12 cellular contexts compared by ENCODE assay signal in genomic region chr22:23243859-23244689, GRCh38.
DNase-seq lines count a peak whose midpoint lies in the region; ATAC-seq and TF ChIP-seq lines count a peak whose summit lies in the region.
"Had no signal": no experiment of that assay in that cellular context is flagged by ENCODE, and none has a peak within 500 bp of the region (broad histone marks: within the 10 kb centered on the region; RNA-seq: fewer than 3 reads in every experiment).

No MANE protein-coding gene starts in this region.

- H3K27me3 Mint-ChIP-seq in CD14-positive monocyte (ENCODE audit: low read depth in 3 of 3) (peaks cover 0 to 1% (median 0%) of the 10 kb centered on the region in 3 donors), GM23338 (ENCODE audit: insufficient read depth, low read depth, poor library complexity) (peaks cover 26% of the 10 kb centered on the region), naive B cell (no peaks in the 10 kb centered on the region)
- no peaks in the 10 kb centered on the region for H3K27me3 Mint-ChIP-seq in activated naive CD8-positive, alpha-beta T cell treated with anti-CD3 and anti-CD28 coated beads for 36 hours

- POLR2A ChIA-PET in PC-9 (lab: Charles Lee; ENCODE audit: unreplicated experiment) = interaction anchor here (0.5 to 0.7 kb wide), 2 partner anchors 35 to 39 kb away, joined by 3 to 6 read pairs; no protein-coding TSS in a partner anchor

- H2AFZ ChIP-seq in GM23338 = no peak overlapping the region
- H2AFZ ChIP-seq in PC-9 = no peak overlapping the region

- H3K4me3 ChIP-seq in GM23338 = peak overlapping the region; percentile 21; the same call in 1 of the 2 replicates
- H3K4me3 ChIP-seq in PC-9 = no peak overlapping the region
- H3K4me3 ChIP-seq: right lobe of liver had no signal

- no peak for DNase-seq in CD14-positive monocyte (ENCODE audit: low spot score)
- DNase-seq in GM23338 (ENCODE audit: low spot score) = no peak
- DNase-seq in activated naive CD8-positive, alpha-beta T cell treated with anti-CD3 and anti-CD28 coated beads for 36 hours = no peak
- no peak for DNase-seq in naive B cell
- no peak for DNase-seq in stimulated activated CD4-positive, alpha-beta T cell treated with anti-CD3 and anti-CD28 coated beads, Interleukin-15, amount 100 ng/mL, for 24 hours
- DNase-seq in head of caudate nucleus = no peak
- DNase-seq in NAMALWA (ENCODE audit: low spot score) = no peak
- DNase-seq in PC-9 = no peak
- DNase-seq: GDM1, left colon, NCI-H510A treated with DMSO at 0.1 percent for 48 hours, right lobe of liver had no signal

- H3K27ac ChIP-seq in GM23338 (ENCODE audit: low read depth) (peak overlapping the region; percentile 92), PC-9 (no peak overlapping the region)
- H3K27ac ChIP-seq: right lobe of liver had no signal

- H3K4me1 ChIP-seq in GM23338 (ENCODE audit: insufficient read depth) (peaks cover 84% of the 10 kb centered on the region), PC-9 (replicated peaks; ENCODE audit: insufficient read depth) (peaks cover 21% of the 10 kb centered on the region)

- H3K4me2 ChIP-seq in GM23338 = peak overlapping the region; percentile 76
- H3K4me2 ChIP-seq in PC-9 = no peak overlapping the region

- no peak overlapping the region for H3K4me3 Mint-ChIP-seq in CD14-positive monocyte
- H3K4me3 Mint-ChIP-seq in GM23338 = peak overlapping the region; percentile 41
- peak overlapping the region; percentile 67 for H3K4me3 Mint-ChIP-seq in activated naive CD8-positive, alpha-beta T cell treated with anti-CD3 and anti-CD28 coated beads for 36 hours
- H3K4me3 Mint-ChIP-seq in naive B cell = peak overlapping the region in 5 of 8 donors; percentile 59 to 82 (median 74)

- no TSS peak for BruUV-seq in PC-9 (replicated peaks; lab: Mats Ljungman, UMichigan)

- intact Hi-C loops in CD14-positive monocyte (cut with micrococcal nuclease) (loop anchor here in 1 of 2 donors (5.0 kb wide), 1 partner anchor 67 kb away; no protein-coding TSS in a partner anchor), head of caudate nucleus (cut with DNase I) (no loop called here), PC-9 (cut with micrococcal nuclease; ENCODE audit: unreplicated experiment) (no loop called here)

- CTCF ChIA-PET in PC-9 (lab: Charles Lee) = no interaction called here

- H4K20me1 ChIP-seq in GM23338 (replicated peaks; ENCODE audit: insufficient read depth) (peaks cover 7% of the 10 kb centered on the region; the same call in 1 of the 2 replicates), PC-9 (ENCODE audit: insufficient read depth) (peaks cover 13% of the 10 kb centered on the region)

- H3K27ac Mint-ChIP-seq in CD14-positive monocyte (peak overlapping the region in 5 of 7 donors; percentile 11 to 75 (median 46)), GM23338 (peak overlapping the region; percentile 98), naive B cell (peak overlapping the region in 5 of 6 donors; percentile 21 to 90 (median 87))
- H3K27ac Mint-ChIP-seq in activated naive CD8-positive, alpha-beta T cell treated with anti-CD3 and anti-CD28 coated beads for 36 hours = peak overlapping the region; percentile 84

- peaks cover 3 to 33% of the 10 kb centered on the region in 2 donors for H3K36me3 Mint-ChIP-seq in CD14-positive monocyte
- peaks cover 15% of the 10 kb centered on the region for H3K36me3 Mint-ChIP-seq in GM23338 (ENCODE audit: low read depth)
- peaks cover 13% of the 10 kb centered on the region for H3K36me3 Mint-ChIP-seq in activated naive CD8-positive, alpha-beta T cell treated with anti-CD3 and anti-CD28 coated beads for 36 hours
- H3K36me3 Mint-ChIP-seq in naive B cell = peaks cover 0 to 3% of the 10 kb centered on the region in 2 donors

- no peaks in the 10 kb centered on the region for H3K9me3 ChIP-seq in PC-9 (ENCODE audit: insufficient read depth, low read depth)
- H3K9me3 ChIP-seq: right lobe of liver had no signal

- H3K79me2 ChIP-seq in GM23338 (replicated peaks; ENCODE audit: insufficient read depth) (peaks cover 77% of the 10 kb centered on the region), PC-9 (ENCODE audit: low read depth) (peaks cover 81% of the 10 kb centered on the region)

- no peak for TF ChIP-seq CTCF in CD14-positive monocyte (IDR thresholded peaks at IDR 0.05)
- TF ChIP-seq CTCF in GM23338 (conservative IDR thresholded peaks at IDR 0.05; ENCODE audit: low read depth in 2 of 2) = no peak
- no peak for TF ChIP-seq CTCF in PC-9 (conservative IDR thresholded peaks at IDR 0.05)

- H3K27me3 ChIP-seq in GM23338 (ENCODE audit: insufficient read depth) = no peaks in the 10 kb centered on the region
- no peaks in the 10 kb centered on the region for H3K27me3 ChIP-seq in PC-9 (ENCODE audit: insufficient read depth, low read depth)
- H3K27me3 ChIP-seq: right lobe of liver had no signal

- H3K9me3 Mint-ChIP-seq in CD14-positive monocyte (peaks cover 0 to 7% (median 3%) of the 10 kb centered on the region in 7 donors), GM23338 (peaks cover 3% of the 10 kb centered on the region; the same call in 1 of the 3 replicates), naive B cell (peaks cover 0 to 2% (median 0%) of the 10 kb centered on the region in 7 donors)
- H3K9me3 Mint-ChIP-seq in activated naive CD8-positive, alpha-beta T cell treated with anti-CD3 and anti-CD28 coated beads for 36 hours = peaks cover 2% of the 10 kb centered on the region

- H3K4me1 Mint-ChIP-seq in CD14-positive monocyte (peaks cover 76% of the 10 kb centered on the region), GM23338 (peaks cover 88% of the 10 kb centered on the region), naive B cell (peaks cover 57 to 78% (median 64%) of the 10 kb centered on the region in 3 donors)
- H3K4me1 Mint-ChIP-seq in activated naive CD8-positive, alpha-beta T cell treated with anti-CD3 and anti-CD28 coated beads for 36 hours = peaks cover 63% of the 10 kb centered on the region

- H3K36me3 ChIP-seq in GM23338 (ENCODE audit: insufficient read depth) = no peaks in the 10 kb centered on the region
- no peaks in the 10 kb centered on the region for H3K36me3 ChIP-seq in PC-9 (ENCODE audit: low read depth)
- H3K36me3 ChIP-seq: right lobe of liver had no signal

- H3K9me2 ChIP-seq in GM23338 (ENCODE audit: insufficient read depth) = no peaks in the 10 kb centered on the region
- H3K9me2 ChIP-seq in PC-9 (ENCODE audit: insufficient read depth) = no peaks in the 10 kb centered on the region

- ATAC-seq in GM23338 (no peak), naive B cell (ENCODE audit: low read depth in 2 of 2) (no peak)

- H3F3A ChIP-seq in GM23338 (replicated peaks; ENCODE audit: low read depth) (peaks cover 26% of the 10 kb centered on the region), PC-9 (ENCODE audit: insufficient read depth, low read depth) (peaks cover 13% of the 10 kb centered on the region; the same call in 1 of the 2 replicates)

TF ChIP-seq in GM23338, 12 proteins besides CTCF, POLR2A, EP300 and RAD21:
- TF ChIP-seq EZH2 (IDR thresholded peaks at IDR 0.05; ENCODE audit: low read depth, unreplicated experiment) = no peak
- no peak for TF ChIP-seq JUNB (IDR thresholded peaks at IDR 0.05; ENCODE audit: unreplicated experiment)
- no peak for TF ChIP-seq EZH2phosphoT487 (IDR thresholded peaks at IDR 0.05; ENCODE audit: unreplicated experiment)

Comparison
In these comparisons a context has a peak if more than half of its experiments do, and no peak if none do; other contexts are left out.
1. H3K27ac Mint-ChIP-seq: peak in every context shown above with its lines; median percentile 98 in GM23338; 87 in naive B cell; 84 in activated naive CD8-positive, alpha-beta T cell treated with anti-CD3 and anti-CD28 coated beads for 36 hours; 46 in CD14-positive monocyte.
2. H3K4me3 Mint-ChIP-seq: peak in GM23338 (single experiment), activated naive CD8-positive, alpha-beta T cell treated with anti-CD3 and anti-CD28 coated beads for 36 hours (single experiment) and naive B cell (5 of 8); none in CD14-positive monocyte (0 of 2).